Comparison of ENCODE assay signal across 1 cellular context in genomic region chr2:96027725-96028325, GRCh38. TPM values are rescaled to one million over a fixed set of nuclear protein-coding genes. Genes with fewer than 3 reads are reported as not detected.
"Had no signal": no experiment of that assay in that cellular context is flagged by ENCODE, and none has a peak within 500 bp of the region (broad histone marks: within the 10 kb centered on the region; RNA-seq: fewer than 3 reads in every experiment).

No MANE protein-coding gene starts in this region.

RNA-seq across cellular contexts. Expression of gene GPAT2, which starts 6.9 kb away (rescaled TPM):
- total RNA-seq: progenitor cell of endocrine pancreas had no signal
